In genomic region chr17:79690988-79691836, GRCh38 we compare ENCODE assay signal across 1 cellular context.
TF ChIP-seq lines count a peak whose summit lies in the region.

No MANE protein-coding gene starts in this region.

TF ChIP-seq in GM12878, 131 proteins besides CTCF, POLR2A, EP300 and RAD21:
- no peak for TF ChIP-seq YY1 (IDR thresholded peaks at IDR 0.05; ENCODE audit: low read depth, low read length)
- TF ChIP-seq, protein P1, sequence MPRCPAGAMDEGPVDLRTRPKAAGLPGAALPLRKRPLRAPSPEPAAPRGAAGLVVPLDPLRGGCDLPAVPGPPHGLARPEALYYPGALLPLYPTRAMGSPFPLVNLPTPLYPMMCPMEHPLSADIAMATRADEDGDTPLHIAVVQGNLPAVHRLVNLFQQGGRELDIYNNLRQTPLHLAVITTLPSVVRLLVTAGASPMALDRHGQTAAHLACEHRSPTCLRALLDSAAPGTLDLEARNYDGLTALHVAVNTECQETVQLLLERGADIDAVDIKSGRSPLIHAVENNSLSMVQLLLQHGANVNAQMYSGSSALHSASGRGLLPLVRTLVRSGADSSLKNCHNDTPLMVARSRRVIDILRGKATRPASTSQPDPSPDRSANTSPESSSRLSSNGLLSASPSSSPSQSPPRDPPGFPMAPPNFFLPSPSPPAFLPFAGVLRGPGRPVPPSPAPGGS (IDR thresholded peaks at IDR 0.05; ENCODE audit: borderline replicate concordance, insufficient read depth, low read depth, low read length, poor library complexity, severe bottlenecking) = peak; percentile 88
- TF ChIP-seq BHLHE40 (IDR thresholded peaks at IDR 0.05; ENCODE audit: borderline replicate concordance in 1 of 2, low read depth in 2 of 2, low read length in 1 of 2) = no peak
- TF ChIP-seq SUPT20H (IDR thresholded peaks at IDR 0.05; ENCODE audit: borderline replicate concordance, control insufficient read depth, low read depth, low read length) = no peak
- TF ChIP-seq CHD4 (IDR thresholded peaks at IDR 0.05) = no peak
- TF ChIP-seq, protein P2, sequence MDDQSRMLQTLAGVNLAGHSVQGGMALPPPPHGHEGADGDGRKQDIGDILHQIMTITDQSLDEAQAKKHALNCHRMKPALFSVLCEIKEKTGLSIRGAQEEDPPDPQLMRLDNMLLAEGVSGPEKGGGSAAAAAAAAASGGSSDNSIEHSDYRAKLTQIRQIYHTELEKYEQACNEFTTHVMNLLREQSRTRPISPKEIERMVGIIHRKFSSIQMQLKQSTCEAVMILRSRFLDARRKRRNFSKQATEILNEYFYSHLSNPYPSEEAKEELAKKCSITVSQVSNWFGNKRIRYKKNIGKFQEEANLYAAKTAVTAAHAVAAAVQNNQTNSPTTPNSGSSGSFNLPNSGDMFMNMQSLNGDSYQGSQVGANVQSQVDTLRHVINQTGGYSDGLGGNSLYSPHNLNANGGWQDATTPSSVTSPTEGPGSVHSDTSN (IDR thresholded peaks at IDR 0.05; ENCODE audit: insufficient replicate concordance, low read depth, low read length) = peak; percentile 2
